ENCODE assay signal across 19 cellular contexts in the genomic region with DNA sequence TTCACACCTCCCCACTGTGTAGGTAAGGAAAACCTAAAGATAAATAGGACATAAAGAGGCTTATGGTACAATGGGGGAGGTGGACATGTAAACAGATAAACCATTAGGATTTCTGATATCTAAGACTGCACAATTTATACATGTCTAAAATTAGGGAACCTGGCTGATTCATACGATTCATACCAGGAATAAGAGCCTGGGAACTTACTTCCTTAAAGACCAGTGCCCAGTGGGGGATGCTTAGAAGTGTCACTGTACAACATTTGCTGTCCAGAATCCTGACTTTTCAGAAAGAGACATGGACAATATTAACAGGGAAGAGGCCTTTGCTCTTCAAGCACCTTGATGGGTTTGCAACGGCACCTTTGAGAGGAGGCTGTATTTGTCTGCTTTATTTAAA.
DNase-seq lines count a peak whose midpoint lies in the region; ATAC-seq and TF ChIP-seq lines count a peak whose summit lies in the region.
"Had no signal": no experiment of that assay in that cellular context is flagged by ENCODE, and none has a peak within 500 bp of the region (broad histone marks: within the 10 kb centered on the region; RNA-seq: fewer than 3 reads in every experiment).

No MANE protein-coding gene starts in this region.

- H3K27me3 Mint-ChIP-seq in brain, result peaks cover 8% of the 10 kb centered on the region
- peaks cover 14% of the 10 kb centered on the region for H3K27me3 Mint-ChIP-seq in nephron (ENCODE audit: low read depth)

- H3K4me1 Mint-ChIP-seq in brain (peaks cover 40% of the 10 kb centered on the region), nephron (peaks cover 15% of the 10 kb centered on the region)

- peak overlapping the region in 2 of 5 experiments; percentile 40 to 44 for H3K27ac Mint-ChIP-seq in brain
- H3K27ac Mint-ChIP-seq in nephron, result no peak overlapping the region
- H3K27ac Mint-ChIP-seq: CD8-positive, alpha-beta T cell had no signal

- H3K36me3 ChIP-seq in SK-N-SH (replicated peaks in 1 of 2; ENCODE audit: control insufficient read depth in 1 of 2, insufficient read depth in 2 of 2, low read length in 1 of 2) (no peaks in the 10 kb centered on the region), adrenal gland (replicated peaks in 1 of 2) (no peaks in the 10 kb centered on the region)
- H3K36me3 ChIP-seq: HAP-1 had no signal

- TF ChIP-seq CTCF in SK-N-SH (IDR thresholded peaks at IDR 0.05) (no peak), brain (conservative IDR thresholded peaks at IDR 0.05) (no peak), nephron (IDR thresholded peaks at IDR 0.05; ENCODE audit: unreplicated experiment in 3 of 3) (no peak), adrenal gland (IDR thresholded peaks at IDR 0.05) (no peak)

- H3K4me2 ChIP-seq in SK-N-SH, result no peak overlapping the region

- no peak for TF ChIP-seq POLR2A in adrenal gland (IDR thresholded peaks at IDR 0.05)

- ATAC-seq in SK-N-SH treated with all-trans-retinoic acid at 6 μM for 48 hours (no peak), left ventricle myocardium superior (no peak)
- ATAC-seq: CD8-positive, alpha-beta T cell; GM12878 had no signal

- H3K4me1 ChIP-seq in SK-N-SH (ENCODE audit: control insufficient read depth in 1 of 2, insufficient read depth in 2 of 2, low read depth in 1 of 2, low read length in 1 of 2), result peaks cover 9 to 22% of the 10 kb centered on the region in 2 experiments; a peak in 2 of 4 replicates
- no peaks in the 10 kb centered on the region for H3K4me1 ChIP-seq in adrenal gland (replicated peaks in 1 of 2)
- H3K4me1 ChIP-seq: HAP-1 had no signal

- DNase-seq in SK-N-SH (no peak), adrenal gland (no peak), NCI-H2029 (lab: John Stamatoyannopoulos, UW) (no peak), left ventricle myocardium superior (no peak)
- DNase-seq in stimulated activated CD4-positive, alpha-beta T cell treated with anti-CD3 and anti-CD28 coated beads, Interleukin-2, amount 100 ng/mL, for 24 hours, result no peak
- DNase-seq: CD8-positive, alpha-beta T cell; DND-41; GDM1; KBM-7; MV-4-11; NCI-H1436; NCI-H2029 treated with DMSO at 0.1 percent for 48 hours; NCI-H748 treated with DMSO at 0.1 percent for 48 hours had no signal

- no peaks in the 10 kb centered on the region for H3K27me3 ChIP-seq in SK-N-SH (ENCODE audit: insufficient read depth)
- H3K27me3 ChIP-seq in adrenal gland, result no peaks in the 10 kb centered on the region

- H3K9ac ChIP-seq in SK-N-SH, result peak overlapping the region; percentile 11; the same call in 1 of the 2 replicates

- no peak for TF ChIP-seq EP300 in SK-N-SH (IDR thresholded peaks at IDR 0.05; ENCODE audit: borderline replicate concordance in 1 of 2, low read depth in 1 of 2, low read length in 1 of 2)

- H3K79me2 ChIP-seq in SK-N-SH (ENCODE audit: insufficient read depth), result no peaks in the 10 kb centered on the region

- peak overlapping the region in 1 of 2 experiments; percentile 68; a peak in 1 of 4 replicates for H3K27ac ChIP-seq in SK-N-SH (ENCODE audit: low read depth in 2 of 2, low read length in 1 of 2)
- H3K27ac ChIP-seq in adrenal gland, result no peak overlapping the region
- H3K27ac ChIP-seq: 22Rv1 had no signal

- TF ChIP-seq RAD21 in SK-N-SH (IDR thresholded peaks at IDR 0.05; ENCODE audit: low read length), result no peak

- H3K4me3 Mint-ChIP-seq in brain, result peak overlapping the region in 3 of 5 experiments; percentile 39 to 66 (median 64)
- peak overlapping the region in 2 of 3 experiments; percentile 40 to 73 for H3K4me3 Mint-ChIP-seq in nephron
- H3K4me3 Mint-ChIP-seq: CD8-positive, alpha-beta T cell had no signal

- no peaks in the 10 kb centered on the region for H3K9me2 ChIP-seq in SK-N-SH

- intact Hi-C loops in adrenal gland (cut with DNase I) (no loop called here), left ventricle myocardium superior (cut with micrococcal nuclease) (no loop called here)

- H3K4me3 ChIP-seq in SK-N-SH (ENCODE audit: low read depth in 2 of 2, low read length in 1 of 2), result no peak overlapping the region
- no peak overlapping the region for H3K4me3 ChIP-seq in adrenal gland
- H3K4me3 ChIP-seq: GM12878, HAP-1 had no signal

- H3K9me3 Mint-ChIP-seq in brain (no peaks in the 10 kb centered on the region), nephron (no peaks in the 10 kb centered on the region)
- H3K9me3 Mint-ChIP-seq: CD8-positive, alpha-beta T cell had no signal

- H3K36me3 Mint-ChIP-seq in brain (no peaks in the 10 kb centered on the region), nephron (ENCODE audit: low read depth) (no peaks in the 10 kb centered on the region)
- H3K36me3 Mint-ChIP-seq: CD8-positive, alpha-beta T cell had no signal

- CTCF ChIA-PET in SK-N-SH (lab: Yijun Ruan, JAX), result no interaction called here

- POLR2A ChIA-PET in SK-N-SH (lab: Yijun Ruan, JAX), result interaction anchor here (1.1 kb wide), 1 partner anchor 17 kb away, joined by 3 read pairs; no protein-coding TSS in a partner anchor

- H3K9me3 ChIP-seq in SK-N-SH (no peaks in the 10 kb centered on the region), adrenal gland (replicated peaks in 1 of 3) (no peaks in the 10 kb centered on the region)
- H3K9me3 ChIP-seq: HAP-1 had no signal

- H4K20me1 ChIP-seq in SK-N-SH (ENCODE audit: insufficient read depth), result no peaks in the 10 kb centered on the region

- no peak overlapping the region for H2AFZ ChIP-seq in SK-N-SH (ENCODE audit: low read depth)

- no peaks in the 10 kb centered on the region for H3F3A ChIP-seq in SK-N-SH (replicated peaks; ENCODE audit: insufficient read depth)

- 59% methylated on average over 2 of the region's 2 CpGs for WGBS in SK-N-SH (ENCODE audit: low lambda C conversion rate)
- 66 to 93% (median 83%) methylated on average over 2 of the region's 2 CpGs for WGBS in adrenal gland, 4 donors

TF ChIP-seq in SK-N-SH, 30 proteins besides CTCF, POLR2A, EP300 and RAD21 (continues in another document):
- no peak for TF ChIP-seq SIN3A (IDR thresholded peaks at IDR 0.05; ENCODE audit: borderline replicate concordance, low read depth, low read length)
- no peak for TF ChIP-seq FOSL2 (IDR thresholded peaks at IDR 0.05; ENCODE audit: borderline replicate concordance, low read depth)
- TF ChIP-seq RCOR1 (IDR thresholded peaks at IDR 0.05; ENCODE audit: low read length), result no peak
- TF ChIP-seq EZH2phosphoT487 (IDR thresholded peaks at IDR 0.05; ENCODE audit: borderline replicate concordance, low read depth), result no peak
- no peak for TF ChIP-seq SMC3 (IDR thresholded peaks at IDR 0.05; ENCODE audit: low read depth, low read length)
- TF ChIP-seq, protein P1, sequence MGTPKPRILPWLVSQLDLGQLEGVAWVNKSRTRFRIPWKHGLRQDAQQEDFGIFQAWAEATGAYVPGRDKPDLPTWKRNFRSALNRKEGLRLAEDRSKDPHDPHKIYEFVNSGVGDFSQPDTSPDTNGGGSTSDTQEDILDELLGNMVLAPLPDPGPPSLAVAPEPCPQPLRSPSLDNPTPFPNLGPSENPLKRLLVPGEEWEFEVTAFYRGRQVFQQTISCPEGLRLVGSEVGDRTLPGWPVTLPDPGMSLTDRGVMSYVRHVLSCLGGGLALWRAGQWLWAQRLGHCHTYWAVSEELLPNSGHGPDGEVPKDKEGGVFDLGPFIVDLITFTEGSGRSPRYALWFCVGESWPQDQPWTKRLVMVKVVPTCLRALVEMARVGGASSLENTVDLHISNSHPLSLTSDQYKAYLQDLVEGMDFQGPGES (IDR thresholded peaks at IDR 0.05; ENCODE audit: low read depth, low read length), result no peak
- no peak for TF ChIP-seq PBX3 (IDR thresholded peaks at IDR 0.05)
- TF ChIP-seq NFIC (IDR thresholded peaks at IDR 0.05; ENCODE audit: borderline replicate concordance), result no peak
- TF ChIP-seq FOXM1 (IDR thresholded peaks at IDR 0.05; ENCODE audit: low read depth), result no peak
- no peak for TF ChIP-seq RFX5 (IDR thresholded peaks at IDR 0.05; ENCODE audit: low read length)

TF ChIP-seq in SK-N-SH treated with all-trans-retinoic acid at 6 μM for 48 hours, 23 proteins besides CTCF, POLR2A, EP300 and RAD21 (continues in another document):
- TF ChIP-seq, protein P2, sequence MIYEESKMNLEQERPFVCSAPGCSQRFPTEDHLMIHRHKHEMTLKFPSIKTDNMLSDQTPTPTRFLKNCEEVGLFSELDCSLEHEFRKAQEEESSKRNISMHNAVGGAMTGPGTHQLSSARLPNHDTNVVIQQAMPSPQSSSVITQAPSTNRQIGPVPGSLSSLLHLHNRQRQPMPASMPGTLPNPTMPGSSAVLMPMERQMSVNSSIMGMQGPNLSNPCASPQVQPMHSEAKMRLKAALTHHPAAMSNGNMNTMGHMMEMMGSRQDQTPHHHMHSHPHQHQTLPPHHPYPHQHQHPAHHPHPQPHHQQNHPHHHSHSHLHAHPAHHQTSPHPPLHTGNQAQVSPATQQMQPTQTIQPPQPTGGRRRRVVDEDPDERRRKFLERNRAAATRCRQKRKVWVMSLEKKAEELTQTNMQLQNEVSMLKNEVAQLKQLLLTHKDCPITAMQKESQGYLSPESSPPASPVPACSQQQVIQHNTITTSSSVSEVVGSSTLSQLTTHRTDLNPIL (CRISPR knock-in tag; IDR thresholded peaks at IDR 0.05; ENCODE audit: low read depth), result no peak
- no peak for TF ChIP-seq CSRNP3 (CRISPR knock-in tag; IDR thresholded peaks at IDR 0.05)
